In genomic region chr1:234980224-234980656, GRCh38 we compare ENCODE assay signal across 2 cellular contexts.
A peak's percentile ranks its signal among the peaks of the same experiment; 100 is the strongest.
TF ChIP-seq lines count a peak whose summit lies in the region.

No MANE protein-coding gene starts in this region.

TF ChIP-seq in HCT116, 20 proteins besides CTCF, POLR2A, EP300 and RAD21 (continued from another document):
- TF ChIP-seq ZBTB33 (IDR thresholded peaks at IDR 0.05; ENCODE audit: extremely low read depth, insufficient replicate concordance, low read length) (no peak), ATF3 (IDR thresholded peaks at IDR 0.05) (no peak)

TF ChIP-seq in GM12878, 131 proteins besides CTCF, POLR2A, EP300 and RAD21 (continued from another document):
- TF ChIP-seq E2F8 (IDR thresholded peaks at IDR 0.05; ENCODE audit: low read depth, partially characterized antibody) = peak; percentile 18
- TF ChIP-seq MLLT1 (IDR thresholded peaks at IDR 0.05) = peak; percentile 57; the same call in 1 of the 2 replicates
- no peak for TF ChIP-seq MYC (IDR thresholded peaks at IDR 0.05; ENCODE audit: insufficient read depth, insufficient read length, insufficient replicate concordance, low read length, severe bottlenecking)
- no peak for TF ChIP-seq ZBTB11 (CRISPR knock-in tag; IDR thresholded peaks at IDR 0.05)
